15 cellular contexts compared by ENCODE assay signal in the genomic region with DNA sequence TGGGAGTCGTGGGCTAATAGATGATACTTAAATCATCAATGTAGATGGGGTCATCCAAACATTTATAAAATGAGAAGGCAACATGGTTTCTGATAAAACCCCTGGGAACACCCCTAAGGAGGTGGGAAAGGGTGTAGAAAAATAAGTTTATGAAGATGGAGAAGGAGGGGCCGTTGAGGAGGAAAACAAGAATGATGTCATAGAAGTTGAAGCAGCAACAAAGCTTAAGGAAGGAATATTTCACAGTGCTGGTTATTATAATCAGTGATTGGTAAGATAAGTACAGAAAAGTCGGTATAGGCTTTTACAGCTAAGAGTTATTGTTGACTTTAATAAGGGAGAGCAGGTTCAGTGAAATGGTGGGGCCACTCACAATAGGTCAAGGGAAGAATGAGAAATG. TPM values are rescaled to one million over a fixed set of nuclear protein-coding genes. Genes with fewer than 3 reads are reported as not detected.
A peak's percentile ranks its signal among the peaks of the same experiment; 100 is the strongest.
DNase-seq lines count a peak whose midpoint lies in the region; ATAC-seq and TF ChIP-seq lines count a peak whose summit lies in the region.
"Had no signal": no experiment of that assay in that cellular context is flagged by ENCODE, and none has a peak within 500 bp of the region (broad histone marks: within the 10 kb centered on the region; RNA-seq: fewer than 3 reads in every experiment).

No MANE protein-coding gene starts in this region.

- peaks cover 3% of the 10 kb centered on the region for H3K36me3 Mint-ChIP-seq in activated naive CD4-positive, alpha-beta T cell treated with anti-CD3 and anti-CD28 coated beads, Interleukin-2, amount 50 U/mL, for 24 hours
- H3K36me3 Mint-ChIP-seq in endothelial cell (ENCODE audit: low read depth, unreplicated experiment), result no peaks in the 10 kb centered on the region
- H3K36me3 Mint-ChIP-seq: CD4-positive, alpha-beta memory T cell had no signal

- no peaks in the 10 kb centered on the region for H3K4me1 Mint-ChIP-seq in activated naive CD4-positive, alpha-beta T cell treated with anti-CD3 and anti-CD28 coated beads, Interleukin-2, amount 50 U/mL, for 24 hours
- H3K4me1 Mint-ChIP-seq in endothelial cell (ENCODE audit: unreplicated experiment), result no peaks in the 10 kb centered on the region
- H3K4me1 Mint-ChIP-seq: CD4-positive, alpha-beta memory T cell had no signal

- peak overlapping the region; percentile 30 for H3K27ac Mint-ChIP-seq in activated naive CD4-positive, alpha-beta T cell treated with anti-CD3 and anti-CD28 coated beads, Interleukin-2, amount 50 U/mL, for 24 hours
- no peak overlapping the region for H3K27ac Mint-ChIP-seq in endothelial cell (ENCODE audit: unreplicated experiment)
- H3K27ac Mint-ChIP-seq: CD4-positive, alpha-beta memory T cell had no signal

- no peak overlapping the region for H3K4me3 ChIP-seq in HEK293 (ENCODE audit: low read depth, low read length)
- H3K4me3 ChIP-seq: HAP-1 had no signal

- CTCF ChIA-PET in HEK293 (lab: Yijun Ruan, JAX), result no interaction called here

- ATAC-seq in Right ventricle myocardium inferior, result no peak

- H3K4me3 Mint-ChIP-seq in activated naive CD4-positive, alpha-beta T cell treated with anti-CD3 and anti-CD28 coated beads, Interleukin-2, amount 50 U/mL, for 24 hours, result no peak overlapping the region
- peak overlapping the region; percentile 8 for H3K4me3 Mint-ChIP-seq in endothelial cell (ENCODE audit: unreplicated experiment)
- H3K4me3 Mint-ChIP-seq: CD4-positive, alpha-beta memory T cell had no signal

- 0 out of 2 replicates have a peak, but pooled peaks cover 2% of the 10 kb centered on the region for H3K4me1 ChIP-seq in HEK293 (ENCODE audit: control insufficient read depth, insufficient read depth, low read length)

- POLR2A ChIA-PET in HEK293 (lab: Yijun Ruan, JAX), result no interaction called here

- H3K27me3 Mint-ChIP-seq in activated naive CD4-positive, alpha-beta T cell treated with anti-CD3 and anti-CD28 coated beads, Interleukin-2, amount 50 U/mL, for 24 hours, result no peaks in the 10 kb centered on the region
- H3K27me3 Mint-ChIP-seq in endothelial cell (ENCODE audit: unreplicated experiment), result peaks cover 2% of the 10 kb centered on the region

- intact Hi-C loops in Right ventricle myocardium inferior (cut with DNase I), result no loop called here
- intact Hi-C loops in posterior vena cava (cut with DNase I), result loop anchor here in 1 of 2 donors (10.0 kb wide), 1 partner anchor 63 kb away; no protein-coding TSS in a partner anchor

- H3K9me3 Mint-ChIP-seq in activated naive CD4-positive, alpha-beta T cell treated with anti-CD3 and anti-CD28 coated beads, Interleukin-2, amount 50 U/mL, for 24 hours, result no peaks in the 10 kb centered on the region
- no peaks in the 10 kb centered on the region for H3K9me3 Mint-ChIP-seq in endothelial cell (ENCODE audit: unreplicated experiment)

- H3K27ac ChIP-seq in HEK293 (ENCODE audit: extremely low read depth, low read depth, low read length), result no peak overlapping the region

- H3K36me3 ChIP-seq in HEK293 (ENCODE audit: control insufficient read depth in 2 of 2, insufficient read depth in 1 of 2, low read length in 2 of 2), result no peaks in the 10 kb centered on the region
- H3K36me3 ChIP-seq: HAP-1 had no signal

- no peaks in the 10 kb centered on the region for H3K9me3 ChIP-seq in HEK293 (ENCODE audit: control insufficient read depth, insufficient read depth, low read depth, low read length)
- H3K9me3 ChIP-seq: HAP-1 had no signal

- no peak for DNase-seq in activated naive CD4-positive, alpha-beta T cell treated with anti-CD3 and anti-CD28 coated beads, Interleukin-2, amount 50 U/mL, for 16 hours
- no peak for DNase-seq in endothelial cell (ENCODE audit: low spot score)
- no peak for DNase-seq in Right ventricle myocardium inferior (ENCODE audit: missing footprints)
- DNase-seq in posterior vena cava (ENCODE audit: low spot score), result no peak
- DNase-seq: C1 segment of cervical spinal cord; Calu3; CD4-positive, alpha-beta memory T cell; COR-L47; DMS53; DMS79 treated with DMSO at 0.1 percent for 48 hours; GF-D8; GOT3 had no signal

- TF ChIP-seq CTCF in HEK293 (tag by site-specific recombination; IDR thresholded peaks at IDR 0.05) (no peak), endothelial cell (IDR thresholded peaks at IDR 0.05; ENCODE audit: unreplicated experiment) (no peak)

TF ChIP-seq in HEK293, 187 proteins besides CTCF, POLR2A, EP300 and RAD21:
- TF ChIP-seq, protein P1, sequence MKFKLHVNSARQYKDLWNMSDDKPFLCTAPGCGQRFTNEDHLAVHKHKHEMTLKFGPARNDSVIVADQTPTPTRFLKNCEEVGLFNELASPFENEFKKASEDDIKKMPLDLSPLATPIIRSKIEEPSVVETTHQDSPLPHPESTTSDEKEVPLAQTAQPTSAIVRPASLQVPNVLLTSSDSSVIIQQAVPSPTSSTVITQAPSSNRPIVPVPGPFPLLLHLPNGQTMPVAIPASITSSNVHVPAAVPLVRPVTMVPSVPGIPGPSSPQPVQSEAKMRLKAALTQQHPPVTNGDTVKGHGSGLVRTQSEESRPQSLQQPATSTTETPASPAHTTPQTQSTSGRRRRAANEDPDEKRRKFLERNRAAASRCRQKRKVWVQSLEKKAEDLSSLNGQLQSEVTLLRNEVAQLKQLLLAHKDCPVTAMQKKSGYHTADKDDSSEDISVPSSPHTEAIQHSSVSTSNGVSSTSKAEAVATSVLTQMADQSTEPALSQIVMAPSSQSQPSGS (tag by site-specific recombination; IDR thresholded peaks at IDR 0.05; ENCODE audit: low read depth), result peak; percentile 87
- TF ChIP-seq KLF7 (tag by site-specific recombination; IDR thresholded peaks at IDR 0.05; ENCODE audit: borderline replicate concordance), result no peak
- TF ChIP-seq ZNF366 (tag by site-specific recombination; conservative IDR thresholded peaks at IDR 0.05), result no peak
- TF ChIP-seq, protein P2, sequence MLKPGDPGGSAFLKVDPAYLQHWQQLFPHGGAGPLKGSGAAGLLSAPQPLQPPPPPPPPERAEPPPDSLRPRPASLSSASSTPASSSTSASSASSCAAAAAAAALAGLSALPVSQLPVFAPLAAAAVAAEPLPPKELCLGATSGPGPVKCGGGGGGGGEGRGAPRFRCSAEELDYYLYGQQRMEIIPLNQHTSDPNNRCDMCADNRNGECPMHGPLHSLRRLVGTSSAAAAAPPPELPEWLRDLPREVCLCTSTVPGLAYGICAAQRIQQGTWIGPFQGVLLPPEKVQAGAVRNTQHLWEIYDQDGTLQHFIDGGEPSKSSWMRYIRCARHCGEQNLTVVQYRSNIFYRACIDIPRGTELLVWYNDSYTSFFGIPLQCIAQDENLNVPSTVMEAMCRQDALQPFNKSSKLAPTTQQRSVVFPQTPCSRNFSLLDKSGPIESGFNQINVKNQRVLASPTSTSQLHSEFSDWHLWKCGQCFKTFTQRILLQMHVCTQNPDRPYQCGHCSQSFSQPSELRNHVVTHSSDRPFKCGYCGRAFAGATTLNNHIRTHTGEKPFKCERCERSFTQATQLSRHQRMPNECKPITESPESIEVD (tag by site-specific recombination; IDR thresholded peaks at IDR 0.05), result peak; percentile 59; the same call in 1 of the 2 replicates
- no peak for TF ChIP-seq ZNF626 (tag by site-specific recombination; IDR thresholded peaks at IDR 0.05)
- TF ChIP-seq, protein P3, sequence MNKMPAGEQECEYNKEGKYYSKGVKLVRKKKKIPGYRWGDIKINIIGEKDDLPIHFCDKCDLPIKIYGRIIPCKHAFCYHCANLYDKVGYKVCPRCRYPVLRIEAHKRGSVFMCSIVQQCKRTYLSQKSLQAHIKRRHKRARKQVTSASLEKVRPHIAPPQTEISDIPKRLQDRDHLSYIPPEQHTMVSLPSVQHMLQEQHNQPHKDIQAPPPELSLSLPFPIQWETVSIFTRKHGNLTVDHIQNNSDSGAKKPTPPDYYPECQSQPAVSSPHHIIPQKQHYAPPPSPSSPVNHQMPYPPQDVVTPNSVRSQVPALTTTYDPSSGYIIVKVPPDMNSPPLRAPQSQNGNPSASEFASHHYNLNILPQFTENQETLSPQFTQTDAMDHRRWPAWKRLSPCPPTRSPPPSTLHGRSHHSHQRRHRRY (tag by site-specific recombination; IDR thresholded peaks at IDR 0.05), result no peak

RNA-seq across cellular contexts. Expression of a gene that starts 9.0 kb away (rescaled TPM):
- total RNA-seq in endothelial cell (ENCODE audit: unreplicated experiment) (15.4 TPM), Right ventricle myocardium inferior (108 TPM), posterior vena cava (10 to 100 TPM; 25.8 to 25.9 TPM)
